ENCODE assay signal across 8 cellular contexts in the genomic region with DNA sequence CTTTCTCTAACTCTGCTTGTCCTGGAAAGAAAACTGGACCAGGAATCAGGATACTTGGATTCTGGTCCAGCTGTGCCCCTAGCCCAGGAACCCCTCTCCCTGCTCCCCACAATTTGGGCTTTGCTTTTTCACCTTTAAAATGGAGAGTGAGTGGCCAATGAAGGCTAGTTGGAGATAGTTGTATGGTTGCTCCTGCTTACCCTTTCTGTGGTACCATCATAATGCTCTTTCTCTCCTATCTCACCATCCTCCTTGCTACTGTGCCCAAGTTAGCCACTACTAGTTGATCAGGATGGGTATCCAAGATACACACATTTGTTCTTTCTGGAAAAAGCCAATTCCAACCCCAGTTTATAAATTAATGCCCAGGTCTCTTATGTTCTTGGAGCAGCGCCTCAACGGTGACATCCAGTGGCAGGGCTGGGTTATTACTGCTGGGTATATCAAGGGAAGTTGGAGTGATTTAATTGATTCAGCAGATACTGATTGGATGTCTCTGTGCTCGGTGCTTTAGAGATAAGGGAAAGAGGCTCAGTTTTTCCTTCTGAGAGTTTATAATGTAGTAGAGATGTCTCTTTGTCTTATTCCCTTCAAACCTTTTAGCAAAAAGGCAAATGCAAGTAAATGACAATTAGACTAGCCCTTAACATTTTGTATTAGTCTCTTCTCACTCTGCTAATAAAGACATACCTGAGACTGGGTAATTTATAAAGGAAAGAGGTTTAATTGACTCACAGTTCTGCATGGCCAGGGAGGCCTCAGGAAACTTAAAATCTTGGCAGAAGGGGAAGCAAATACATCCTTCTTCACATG. TPM values are rescaled to one million over a fixed set of nuclear protein-coding genes. Genes with fewer than 3 reads are reported as not detected.
A peak's percentile ranks its signal among the peaks of the same experiment; 100 is the strongest.
DNase-seq lines count a peak whose midpoint lies in the region; ATAC-seq and TF ChIP-seq lines count a peak whose summit lies in the region.

No MANE protein-coding gene starts in this region.

- H3K9me3 Mint-ChIP-seq in naive B cell = no peaks in the 10 kb centered on the region

- DNase-seq in GM10248 (ENCODE audit: extremely low spot score) (peak; percentile 71), NOMO-1 treated with dmso at 0.1 percent for 144 hours (lab: John Stamatoyannopoulos, UW; ENCODE audit: unreplicated experiment) (peak; percentile 13), epithelial cell of esophagus (ENCODE audit: low read depth) (peak; percentile 69), naive B cell (peak; percentile 59), NCI-H1048 (lab: John Stamatoyannopoulos, UW) (no peak)
- DNase-seq in activated CD8-positive, alpha-beta memory T cell treated with anti-CD3 and anti-CD28 coated beads, Interleukin-2, amount 50 U/mL, for 4 hours = peak; percentile 65
- DNase-seq in stimulated activated naive CD4-positive, alpha-beta T cell (lab: John Stamatoyannopoulos, UW) = peak; percentile 34 to 70 (median 50)

- peak overlapping the region in 5 of 6 donors; percentile 4 to 75 (median 56) for H3K27ac Mint-ChIP-seq in naive B cell

- peak; percentile 61 for ATAC-seq in HG02973 (IDR thresholded peaks at IDR 0.05; ENCODE audit: unreplicated experiment)
- ATAC-seq in naive B cell (ENCODE audit: low read depth in 2 of 2) = peak; percentile 67 to 72

- no peaks in the 10 kb centered on the region for H3K27me3 Mint-ChIP-seq in naive B cell

- POLR2A ChIA-PET in GM10248 (lab: Yijun Ruan, JAX) = no interaction called here

- H3K4me3 Mint-ChIP-seq in naive B cell = peak overlapping the region in 2 of 8 donors; percentile 10 to 30

- H3K4me1 Mint-ChIP-seq in naive B cell = peaks cover 25 to 38% (median 34%) of the 10 kb centered on the region in 3 donors

- TF ChIP-seq CTCF in GM10248 (IDR thresholded peaks at IDR 0.05; ENCODE audit: control extremely low read depth, extremely low read depth, low read depth, missing control alignments) = peak; percentile 79
- peak; percentile 88 for TF ChIP-seq CTCF in epithelial cell of esophagus (IDR thresholded peaks at IDR 0.05; ENCODE audit: insufficient read depth, low read depth, low read length, missing control alignments)

- CTCF ChIA-PET in GM10248 (lab: Yijun Ruan, JAX) = interaction anchor here (1.3 to 3.3 kb wide), 3 partner anchors 10 to 345 kb away, joined by 3 to 13 read pairs (median 9); no protein-coding TSS in a partner anchor

- no peak overlapping the region for H3K4me3 ChIP-seq in epithelial cell of esophagus (ENCODE audit: low read length)

- peaks cover 4 to 33% of the 10 kb centered on the region in 2 donors for H3K36me3 Mint-ChIP-seq in naive B cell

RNA-seq across cellular contexts. Expression of a gene that starts 38.5 kb away (rescaled TPM):
- polyA plus RNA-seq in naive B cell (ENCODE audit: low read depth in 6 of 6) = 1 to 10 TPM in 3 of 6 donors, under 1 TPM in 2, not detected in 1; 0.34 to 3.6 (median 1.3) TPM

RNA-seq across cellular contexts. Expression of a gene that starts 46.6 kb away (rescaled TPM):
- 100 to 1,000 TPM; 155 to 240 (median 185) TPM for polyA plus RNA-seq in naive B cell (ENCODE audit: low read depth in 6 of 6)

RNA-seq across cellular contexts. Expression of a gene that starts 56.7 kb away (rescaled TPM):
- 10 to 100 TPM in 4 of 6 donors, 1 to 10 TPM in 2; 4.3 to 22.7 (median 11.1) TPM for polyA plus RNA-seq in naive B cell (ENCODE audit: low read depth in 6 of 6)
